3 cellular contexts compared by ENCODE assay signal in the genomic region with DNA sequence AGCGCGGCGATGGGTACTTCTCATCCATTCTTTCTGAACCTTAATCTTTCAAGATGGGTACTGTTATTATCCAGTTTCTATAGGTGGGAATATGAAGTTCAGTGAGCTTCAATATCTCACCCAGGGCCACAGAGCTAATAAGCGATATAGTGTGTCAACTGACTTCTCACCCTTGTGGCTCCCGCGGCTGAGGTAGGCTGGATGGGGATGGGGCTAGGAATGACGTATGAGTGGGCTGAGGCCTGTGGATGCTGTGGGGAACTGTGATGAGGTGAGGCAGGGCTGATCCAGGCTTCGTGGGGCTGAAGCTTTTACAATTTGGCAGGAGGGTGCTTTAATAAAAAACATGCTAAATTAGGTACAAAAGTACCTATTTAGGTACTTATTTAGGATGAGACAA.
"Had no signal": no experiment of that assay in that cellular context is flagged by ENCODE, and none has a peak within 500 bp of the region (broad histone marks: within the 10 kb centered on the region; RNA-seq: fewer than 3 reads in every experiment).

No MANE protein-coding gene starts in this region.

- DNase-seq: GDM1, GF-D8 had no signal

- ATAC-seq: GM12878 had no signal

- H3K4me3 ChIP-seq: GM12878 had no signal
